Comparison of ENCODE assay signal across 8 cellular contexts in the genomic region with DNA sequence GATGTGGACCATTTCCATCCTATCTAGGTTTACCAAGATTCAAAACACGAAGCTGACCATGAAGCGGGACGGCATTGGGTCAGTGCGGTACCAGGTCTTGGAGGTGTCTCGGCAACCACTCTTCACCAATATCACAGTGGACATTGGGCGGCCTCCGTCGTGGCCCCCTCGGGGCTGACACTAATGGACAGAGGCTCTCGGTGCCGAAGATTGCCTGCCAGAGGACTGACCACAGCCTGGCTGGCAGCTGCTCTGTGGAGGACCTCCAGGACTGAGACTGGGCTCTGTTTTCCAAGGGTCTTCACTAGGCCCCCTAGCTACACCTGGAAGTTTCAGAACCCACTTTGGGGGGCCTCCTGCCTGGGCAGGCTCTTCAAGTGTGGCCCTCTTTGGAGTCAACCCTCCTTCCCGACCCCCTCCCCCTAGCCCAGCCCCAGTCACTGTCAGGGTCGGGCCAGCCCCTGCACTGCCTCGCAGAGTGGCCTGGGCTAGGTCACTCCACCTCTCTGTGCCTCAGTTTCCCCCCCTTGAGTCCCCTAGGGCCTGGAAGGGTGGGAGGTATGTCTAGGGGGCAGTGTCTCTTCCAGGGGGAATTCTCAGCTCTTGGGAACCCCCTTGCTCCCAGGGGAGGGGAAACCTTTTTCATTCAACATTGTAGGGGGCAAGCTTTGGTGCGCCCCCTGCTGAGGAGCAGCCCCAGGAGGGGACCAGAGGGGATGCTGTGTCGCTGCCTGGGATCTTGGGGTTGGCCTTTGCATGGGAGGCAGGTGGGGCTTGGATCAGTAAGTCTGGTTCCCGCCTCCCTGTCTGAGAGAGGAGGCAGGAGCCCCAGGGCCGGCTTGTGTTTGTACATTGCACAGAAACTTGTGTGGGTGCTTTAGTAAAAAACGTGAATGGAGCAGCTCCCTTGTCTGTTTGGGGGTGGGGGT. TPM values are rescaled to one million over a fixed set of nuclear protein-coding genes. Genes with fewer than 3 reads are reported as not detected.
DNase-seq lines count a peak whose midpoint lies in the region; ATAC-seq and TF ChIP-seq lines count a peak whose summit lies in the region.

No MANE protein-coding gene starts in this region.

- peak overlapping the region; percentile 88 for H3K4me3 Mint-ChIP-seq in stimulated activated effector memory CD8-positive, alpha-beta T cell treated with anti-CD3 and anti-CD28 coated beads, Interleukin-12 subunit alpha, Interleukin-12 subunit beta, amount 100 ng/mL, for 72 hours

- H3K27ac ChIP-seq in right atrium auricular region, result peak overlapping the region; percentile 50 to 74

- H3K36me3 ChIP-seq in right atrium auricular region, result peaks cover 3% of the 10 kb centered on the region

- no peaks in the 10 kb centered on the region for H3K9me3 ChIP-seq in right atrium auricular region

- peaks cover 14% of the 10 kb centered on the region for H3K4me1 Mint-ChIP-seq in stimulated activated effector memory CD8-positive, alpha-beta T cell treated with anti-CD3 and anti-CD28 coated beads, Interleukin-12 subunit alpha, Interleukin-12 subunit beta, amount 100 ng/mL, for 72 hours

- peak overlapping the region; percentile 86 for H3K27ac Mint-ChIP-seq in stimulated activated effector memory CD8-positive, alpha-beta T cell treated with anti-CD3 and anti-CD28 coated beads, Interleukin-12 subunit alpha, Interleukin-12 subunit beta, amount 100 ng/mL, for 72 hours

- DNase-seq in DMS53 (lab: John Stamatoyannopoulos, UW), result peak; percentile 75
- DNase-seq in DMS53 treated with DMSO at 0.1 percent for 48 hours (lab: John Stamatoyannopoulos, UW; ENCODE audit: unreplicated experiment), result no peak
- no peak for DNase-seq in right atrium auricular region (ENCODE audit: low spot score)
- no peak for DNase-seq in stimulated activated effector memory CD8-positive, alpha-beta T cell treated with anti-CD3 and anti-CD28 coated beads, Interleukin-12 subunit alpha, Interleukin-12 subunit beta, amount 100 ng/mL, for 72 hours (ENCODE audit: low spot score in 2 of 2)
- no peak for DNase-seq in NCI-H2029 treated with DMSO at 0.1 percent for 48 hours (lab: John Stamatoyannopoulos, UW)

- no peaks in the 10 kb centered on the region for H3K27me3 ChIP-seq in right atrium auricular region

- H3K4me1 ChIP-seq in right atrium auricular region, result peaks cover 0 to 15% of the 10 kb centered on the region in 2 donors

- ATAC-seq in stimulated activated effector memory CD8-positive, alpha-beta T cell treated with anti-CD3 and anti-CD28 coated beads, Interleukin-12 subunit alpha, Interleukin-12 subunit beta, amount 100 ng/mL, for 72 hours, result no peak
- ATAC-seq in HG03565 (IDR thresholded peaks at IDR 0.05; ENCODE audit: unreplicated experiment), result no peak
- no peak for ATAC-seq in HG02970 (IDR thresholded peaks at IDR 0.05; ENCODE audit: low FRiP score, unreplicated experiment)

- H3K4me3 ChIP-seq in WI38 (ENCODE audit: low read depth, low read length), result peak overlapping the region; percentile 60
- peak overlapping the region; percentile 54 to 65 for H3K4me3 ChIP-seq in right atrium auricular region

- no peaks in the 10 kb centered on the region for H3K9me3 Mint-ChIP-seq in stimulated activated effector memory CD8-positive, alpha-beta T cell treated with anti-CD3 and anti-CD28 coated beads, Interleukin-12 subunit alpha, Interleukin-12 subunit beta, amount 100 ng/mL, for 72 hours

- H3K36me3 Mint-ChIP-seq in stimulated activated effector memory CD8-positive, alpha-beta T cell treated with anti-CD3 and anti-CD28 coated beads, Interleukin-12 subunit alpha, Interleukin-12 subunit beta, amount 100 ng/mL, for 72 hours, result peaks cover 23% of the 10 kb centered on the region

- TF ChIP-seq CTCF in WI38 (IDR thresholded peaks at IDR 0.05; ENCODE audit: low read depth, low read length) (no peak), right atrium auricular region (IDR thresholded peaks at IDR 0.05) (no peak)

RNA-seq across cellular contexts. Expression of gene CCDC24, which starts 0.9 kb away (rescaled TPM):
- total RNA-seq in right atrium auricular region, result 1 to 10 TPM; 1.6 to 2.0 TPM

RNA-seq across cellular contexts. Expression of gene B4GALT2, which starts 11.5 kb away (rescaled TPM):
- 10 to 100 TPM; 33.0 to 48.5 TPM for total RNA-seq in right atrium auricular region

RNA-seq across cellular contexts. Expression of gene ATP6V0B, which starts 15.8 kb away (rescaled TPM):
- total RNA-seq in right atrium auricular region, result 100 to 1,000 TPM; 108 to 154 TPM

RNA-seq across cellular contexts. Expression of gene DPH2, which starts 20.7 kb away (rescaled TPM):
- total RNA-seq in right atrium auricular region, result 10 to 100 TPM; 20.5 to 23.0 TPM

RNA-seq across cellular contexts. Expression of gene SLC6A9, which starts 40.7 kb away (rescaled TPM):
- 1 to 10 TPM; 1.0 to 1.6 TPM for total RNA-seq in right atrium auricular region
